ENCODE assay signal across 29 cellular contexts in genomic region chr15:42072141-42072685, GRCh38. TPM values are rescaled to one million over a fixed set of nuclear protein-coding genes. Genes with fewer than 3 reads are reported as not detected.
A peak's percentile ranks its signal among the peaks of the same experiment; 100 is the strongest.
DNase-seq lines count a peak whose midpoint lies in the region; ATAC-seq and TF ChIP-seq lines count a peak whose summit lies in the region.
"Had no signal": no experiment of that assay in that cellular context is flagged by ENCODE, and none has a peak within 500 bp of the region (broad histone marks: within the 10 kb centered on the region; RNA-seq: fewer than 3 reads in every experiment).

No MANE protein-coding gene starts in this region.

- H3K4me1 ChIP-seq in suprapubic skin, result no peaks in the 10 kb centered on the region
- H3K4me1 ChIP-seq: HAP-1 had no signal

- H3K36me3 ChIP-seq in suprapubic skin, result no peaks in the 10 kb centered on the region
- H3K36me3 ChIP-seq: HAP-1, MG63 had no signal

- DNase-seq in stimulated activated CD4-positive, alpha-beta T cell treated with anti-CD3 and anti-CD28 coated beads, Interleukin-4, amount 100 ng/mL, for 24 hours, result peak; percentile 0
- no peak for DNase-seq in stimulated activated CD4-positive, alpha-beta T cell treated with anti-CD3 and anti-CD28 coated beads, Interleukin-2, amount 100 ng/mL, for 48 hours
- DNase-seq in osteocyte (ENCODE audit: extremely low spot score, unreplicated experiment), result peak; percentile 69
- DNase-seq in suprapubic skin (ENCODE audit: low spot score in 2 of 2), result peak; percentile 51 to 60
- DNase-seq in SIG-M5 (lab: John Stamatoyannopoulos, UW), result no peak
- no peak for DNase-seq in endothelial cell (ENCODE audit: low spot score)
- DNase-seq: C1 segment of cervical spinal cord; CD4-positive, alpha-beta memory T cell; COR-L47; GDM1; HFFc6; KG1; MG63; NCI-H1105 treated with DMSO at 0.1 percent for 48 hours; NCI-H146; NCI-H1930; NCI-H2107; NCI-H446 treated with DMSO at 0.1 percent for 48 hours; NCI-H526; NCI-H82; NK-92 treated with Interleukin-12 subunit alpha and Interleukin-12 subunit beta, amount 100 ng/mL, for 24 hours; Right ventricle myocardium superior; RPMI8226 had no signal

- no peaks in the 10 kb centered on the region for H3K9me3 ChIP-seq in suprapubic skin
- H3K9me3 ChIP-seq: HAP-1 had no signal

- H3K4me1 Mint-ChIP-seq in osteocyte (ENCODE audit: unreplicated experiment) (no peaks in the 10 kb centered on the region), endothelial cell (ENCODE audit: unreplicated experiment) (peaks cover 7% of the 10 kb centered on the region)
- H3K4me1 Mint-ChIP-seq: CD4-positive, alpha-beta memory T cell had no signal

- no peak overlapping the region for H3K4me3 ChIP-seq in suprapubic skin
- H3K4me3 ChIP-seq: GM12878, GM23338, HAP-1, MG63 had no signal

- H3K9me3 Mint-ChIP-seq in osteocyte (ENCODE audit: unreplicated experiment) (peaks cover 4% of the 10 kb centered on the region), endothelial cell (ENCODE audit: unreplicated experiment) (no peaks in the 10 kb centered on the region)
- H3K9me3 Mint-ChIP-seq: GM23338 had no signal

- no peaks in the 10 kb centered on the region for H3K36me3 Mint-ChIP-seq in osteocyte (ENCODE audit: unreplicated experiment)
- H3K36me3 Mint-ChIP-seq in endothelial cell (ENCODE audit: low read depth, unreplicated experiment), result no peaks in the 10 kb centered on the region

- no peak for TF ChIP-seq EP300 in suprapubic skin (IDR thresholded peaks at IDR 0.05)

- no peak for ATAC-seq in HG03108 (IDR thresholded peaks at IDR 0.05; ENCODE audit: unreplicated experiment)
- ATAC-seq: GM12878, GM23338 had no signal

- no peaks in the 10 kb centered on the region for H3K27me3 ChIP-seq in suprapubic skin
- H3K27me3 ChIP-seq: MG63 had no signal

- H3K4me3 Mint-ChIP-seq in osteocyte (ENCODE audit: unreplicated experiment), result no peak overlapping the region
- no peak overlapping the region for H3K4me3 Mint-ChIP-seq in endothelial cell (ENCODE audit: unreplicated experiment)
- H3K4me3 Mint-ChIP-seq: CD4-positive, alpha-beta memory T cell; GM23338; HFFc6 had no signal

- H3K27ac ChIP-seq in suprapubic skin, result no peak overlapping the region

- peaks cover 28% of the 10 kb centered on the region for H3K27me3 Mint-ChIP-seq in osteocyte (ENCODE audit: unreplicated experiment)
- H3K27me3 Mint-ChIP-seq in endothelial cell (ENCODE audit: unreplicated experiment), result peaks cover 5% of the 10 kb centered on the region

- no peak for TF ChIP-seq CTCF in osteocyte (IDR thresholded peaks at IDR 0.05)
- no peak for TF ChIP-seq CTCF in suprapubic skin (IDR thresholded peaks at IDR 0.05)
- TF ChIP-seq CTCF in endothelial cell (IDR thresholded peaks at IDR 0.05; ENCODE audit: unreplicated experiment), result no peak

- no peak for TF ChIP-seq POLR2A in suprapubic skin (IDR thresholded peaks at IDR 0.05)

- H3K27ac Mint-ChIP-seq in osteocyte (ENCODE audit: unreplicated experiment) (no peak overlapping the region), endothelial cell (ENCODE audit: unreplicated experiment) (no peak overlapping the region)
- H3K27ac Mint-ChIP-seq: CD4-positive, alpha-beta memory T cell; GM23338; HFFc6 had no signal

- WGBS in suprapubic skin, result 93% methylated on average over 10 of the region's 11 CpGs

RNA-seq across cellular contexts. Expression of gene PLA2G4D, which starts 22.1 kb away (rescaled TPM):
- not detected in 2 replicates for total RNA-seq in osteocyte
- 10 to 100 TPM; 15.0 to 29.6 (median 24.4) TPM for total RNA-seq in suprapubic skin
- not detected for total RNA-seq in endothelial cell (ENCODE audit: unreplicated experiment)
- total RNA-seq: A673; CD4-positive, alpha-beta memory T cell; GM12878; HFFc6; Right ventricle myocardium superior; SK-MEL-5 had no signal

RNA-seq across cellular contexts. Expression of gene PLA2G4E, which starts 51.4 kb away (rescaled TPM):
- total RNA-seq in osteocyte, result not detected in 2 replicates
- total RNA-seq in suprapubic skin, result 100 to 1,000 TPM in 1 of 4 donors, 10 to 100 TPM in 3; 47.9 to 129 (median 60.9) TPM
- total RNA-seq in endothelial cell (ENCODE audit: unreplicated experiment), result not detected
- total RNA-seq: A673; CD4-positive, alpha-beta memory T cell; GM23338; HFFc6; Right ventricle myocardium superior; SK-MEL-5 had no signal

Comparison
In these comparisons a context has a peak if more than half of its experiments do, and no peak if none do; other contexts are left out.
1. DNase-seq: peak in stimulated activated CD4-positive, alpha-beta T cell treated with anti-CD3 and anti-CD28 coated beads, Interleukin-4, amount 100 ng/mL, for 24 hours (single experiment), osteocyte (single experiment) and suprapubic skin (2 of 2); none in stimulated activated CD4-positive, alpha-beta T cell treated with anti-CD3 and anti-CD28 coated beads, Interleukin-2, amount 100 ng/mL, for 48 hours (0 of 2), SIG-M5 (single experiment) and endothelial cell (single experiment).
2. RNA of gene PLA2G4D, which starts 22.1 kb away (total RNA-seq): 15.0 to 29.6 TPM in suprapubic skin; not detected in osteocyte and not detected in endothelial cell (single experiment); every median in the first group is over 10 times any median in the second.
3. RNA of gene PLA2G4E, which starts 51.4 kb away (total RNA-seq): 47.9 to 129 TPM in suprapubic skin; not detected in osteocyte and not detected in endothelial cell (single experiment); every median in the first group is over 10 times any median in the second.